ENCODE assay signal across 14 cellular contexts in genomic region chr20:49288250-49288751, GRCh38. TPM values are rescaled to one million over a fixed set of nuclear protein-coding genes. Genes with fewer than 3 reads are reported as not detected.
DNase-seq lines count a peak whose midpoint lies in the region; ATAC-seq and TF ChIP-seq lines count a peak whose summit lies in the region.
"Had no signal": no experiment of that assay in that cellular context is flagged by ENCODE, and none has a peak within 500 bp of the region (broad histone marks: within the 10 kb centered on the region; RNA-seq: fewer than 3 reads in every experiment).

No MANE protein-coding gene starts in this region.

- DNase-seq in cardiac muscle cell (ENCODE audit: low read depth in 1 of 2, low spot score in 1 of 2): no peak
- no peak for DNase-seq in cardiac septum (ENCODE audit: low spot score)
- DNase-seq in SK-N-MC (ENCODE audit: low read depth, low spot score): no peak
- DNase-seq in transverse colon: no peak
- no peak for DNase-seq in adrenal gland
- no peak for DNase-seq in OCI-LY7 (ENCODE audit: low spot score)
- DNase-seq: cerebellar nuclear complex; immature natural killer cell; naive thymus-derived CD8-positive, alpha-beta T cell; NCI-H1694 treated with DMSO at 0.1 percent for 48 hours; stimulated activated CD4-positive, alpha-beta T cell treated with anti-CD3 and anti-CD28 coated beads, Interleukin-12 subunit alpha, Interleukin-12 subunit beta, amount 100 ng/mL, for 4 hours; T1000 had no signal

- POLR2A ChIA-PET in OCI-LY7 (lab: Charles Lee): interaction anchor here (0.6 to 1.1 kb wide), 2 partner anchors 10 to 644 kb away, joined by 3 read pairs; no protein-coding TSS in a partner anchor

- H2AFZ ChIP-seq in OCI-LY7 (ENCODE audit: low read length): no peak overlapping the region

- 64 to 92% methylated on average over 1 to 2 of the region's 2 CpGs for WGBS in transverse colon (ENCODE audit: low coverage in 1 of 2), 2 donors
- WGBS in adrenal gland, 4 donors: 83 to 92% (median 84%) methylated on average over 2 of the region's 2 CpGs

- no TSS peak for BruUV-seq in OCI-LY7 (replicated peaks; lab: Mats Ljungman, UMichigan)

- H3K27ac ChIP-seq in cardiac muscle cell (peak overlapping the region; percentile 27), SK-N-MC (peak overlapping the region; percentile 85), iPS-18a (ENCODE audit: low read length) (peak overlapping the region; percentile 58), transverse colon (peak overlapping the region; percentile 15 to 24 (median 17)), adrenal gland (peak overlapping the region in 1 of 5 donors; percentile 18), OCI-LY7 (ENCODE audit: low read depth, low read length, poor library complexity, severe bottlenecking) (no peak overlapping the region)

- H3K36me3 ChIP-seq in cardiac muscle cell (peaks cover 71% of the 10 kb centered on the region), SK-N-MC (ENCODE audit: insufficient read depth, low read length) (peaks cover 84% of the 10 kb centered on the region), iPS-18a (ENCODE audit: control insufficient read depth, low read depth, low read length) (peaks cover 68% of the 10 kb centered on the region), transverse colon (peaks cover 0 to 90% (median 44%) of the 10 kb centered on the region in 4 donors), adrenal gland (replicated peaks in 1 of 2) (peaks cover 0 to 77% of the 10 kb centered on the region in 2 donors), OCI-LY7 (ENCODE audit: insufficient read depth, low read length) (peaks cover 100% of the 10 kb centered on the region)

- H3K27me3 ChIP-seq in cardiac muscle cell (no peaks in the 10 kb centered on the region), iPS-18a (ENCODE audit: control insufficient read depth, insufficient read depth, low read length) (no peaks in the 10 kb centered on the region), transverse colon (no peaks in the 10 kb centered on the region), adrenal gland (no peaks in the 10 kb centered on the region)

- H3K9ac ChIP-seq in SK-N-MC (ENCODE audit: insufficient read length): no peak overlapping the region
- no peak overlapping the region for H3K9ac ChIP-seq in iPS-18a (ENCODE audit: low read length)

- H3K4me3 ChIP-seq in cardiac muscle cell (no peak overlapping the region), SK-N-MC (no peak overlapping the region), iPS-18a (ENCODE audit: low read length) (no peak overlapping the region), transverse colon (no peak overlapping the region), adrenal gland (no peak overlapping the region), OCI-LY7 (ENCODE audit: low read depth, low read length, poor library complexity, severe bottlenecking) (no peak overlapping the region)

- H3K9me2 ChIP-seq in OCI-LY7 (ENCODE audit: insufficient read depth, low read length): no peaks in the 10 kb centered on the region

- TF ChIP-seq EP300 in transverse colon (IDR thresholded peaks at IDR 0.05; ENCODE audit: low read depth): no peak

- ATAC-seq in HG03565 (IDR thresholded peaks at IDR 0.05; ENCODE audit: unreplicated experiment): no peak
- ATAC-seq: naive thymus-derived CD8-positive, alpha-beta T cell had no signal

- TF ChIP-seq POLR2A in transverse colon (IDR thresholded peaks at IDR 0.05) (no peak), adrenal gland (IDR thresholded peaks at IDR 0.05) (no peak)

- peaks cover 51% of the 10 kb centered on the region for H4K20me1 ChIP-seq in OCI-LY7 (ENCODE audit: insufficient read depth, low read length)

- H3K9me3 ChIP-seq in cardiac muscle cell (ENCODE audit: low read depth) (no peaks in the 10 kb centered on the region), SK-N-MC (ENCODE audit: low read depth, low read length) (no peaks in the 10 kb centered on the region), iPS-18a (ENCODE audit: control insufficient read depth, low read depth, low read length) (peaks cover 5% of the 10 kb centered on the region), transverse colon (peaks cover 22 to 31% of the 10 kb centered on the region in 2 donors), adrenal gland (replicated peaks in 1 of 3) (peaks cover 0 to 13% (median 0%) of the 10 kb centered on the region in 3 donors), OCI-LY7 (ENCODE audit: low read length) (no peaks in the 10 kb centered on the region)

- TF ChIP-seq CTCF in cardiac muscle cell (IDR thresholded peaks at IDR 0.05; ENCODE audit: low read depth, low read length) (no peak), transverse colon (IDR thresholded peaks at IDR 0.05) (no peak), adrenal gland (IDR thresholded peaks at IDR 0.05) (no peak), OCI-LY7 (conservative IDR thresholded peaks at IDR 0.05; ENCODE audit: low read length) (no peak)

- no peak overlapping the region for H3K4me2 ChIP-seq in OCI-LY7 (ENCODE audit: low read length)

- intact Hi-C loops in cardiac septum (cut with DNase I) (no loop called here), transverse colon (cut with DNase I; ENCODE audit: low total_unique reads) (no loop called here), adrenal gland (cut with DNase I) (no loop called here), OCI-LY7 (cut with micrococcal nuclease; ENCODE audit: unreplicated experiment) (no loop called here)

- H3K4me1 ChIP-seq in cardiac muscle cell (ENCODE audit: low read depth): no peaks in the 10 kb centered on the region
- H3K4me1 ChIP-seq in iPS-18a (ENCODE audit: control insufficient read depth, low read depth, low read length): peaks cover 25% of the 10 kb centered on the region
- peaks cover 0 to 12% (median 0%) of the 10 kb centered on the region in 4 donors for H3K4me1 ChIP-seq in transverse colon
- H3K4me1 ChIP-seq in adrenal gland (replicated peaks in 1 of 2): peaks cover 5 to 12% of the 10 kb centered on the region in 2 donors
- peaks cover 38% of the 10 kb centered on the region for H3K4me1 ChIP-seq in OCI-LY7 (ENCODE audit: insufficient read depth, low read length, poor library complexity, severe bottlenecking)

- CTCF ChIA-PET in OCI-LY7 (lab: Charles Lee; ENCODE audit: unreplicated experiment): no interaction called here

- in situ Hi-C loops in transverse colon (cut with MboI; ENCODE audit: low pct_ligation_motif_present in 1 of 4, low pct_unique_long_range_greater_than_20kb in 1 of 4, low sequenced_read_pairs in 3 of 4): no loop called here

- peaks cover 54% of the 10 kb centered on the region for H3K79me2 ChIP-seq in OCI-LY7 (ENCODE audit: insufficient read depth, low read depth, low read length)

RNA-seq across cellular contexts. Expression of gene ZNFX1, which starts 10.4 kb away (rescaled TPM):
- total RNA-seq in cardiac muscle cell (5.9 and 8.2 TPM in 2 replicates), cardiac septum (24.0 TPM), transverse colon (10 to 100 TPM; 29.1 to 35.4 (median 33.5) TPM), adrenal gland (10 to 100 TPM; 21.2 to 39.6 (median 31.5) TPM), OCI-LY7 (2022) (17.1 and 17.6 TPM in 2 replicates)
- polyA plus RNA-seq in cardiac muscle cell (5.0 and 6.2 TPM in 2 replicates), adrenal gland (10 to 100 TPM; 10.7 to 21.9 (median 10.7) TPM)
- 14.9 and 15.1 TPM in 2 replicates for total RNA-seq in OCI-LY7 (2014; rRNA removed; shearing (Covaris generic))
